35 cellular contexts compared by ENCODE assay signal in the genomic region with DNA sequence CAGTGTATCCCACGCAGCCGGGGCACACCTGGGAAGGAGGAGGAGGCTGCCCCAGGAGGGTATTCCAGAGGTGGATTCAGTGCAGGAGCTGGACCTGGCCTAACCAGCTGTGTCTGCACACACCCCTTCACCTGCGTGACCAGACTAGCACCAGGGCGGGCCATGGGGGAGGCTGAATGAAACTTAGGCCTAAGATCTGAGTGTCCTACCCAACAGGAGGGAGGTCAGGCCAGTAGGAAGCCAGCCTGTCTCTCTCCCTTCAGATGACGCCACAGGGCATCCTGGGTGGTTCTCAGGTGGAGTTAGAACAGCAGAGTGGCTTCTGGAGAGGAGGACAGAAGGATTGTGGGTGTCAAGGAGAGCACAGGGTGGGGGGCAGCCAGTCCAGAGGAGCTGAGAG. TPM values are rescaled to one million over a fixed set of nuclear protein-coding genes. Genes with fewer than 3 reads are reported as not detected.
DNase-seq lines count a peak whose midpoint lies in the region; ATAC-seq, FAIRE-seq and TF ChIP-seq lines count a peak whose summit lies in the region.
"Had no signal": no experiment of that assay in that cellular context is flagged by ENCODE, and none has a peak within 500 bp of the region (broad histone marks: within the 10 kb centered on the region; RNA-seq: fewer than 3 reads in every experiment).

No MANE protein-coding gene starts in this region.

- H2AFZ ChIP-seq in HepG2 (ENCODE audit: low read length) (no peak overlapping the region), keratinocyte (ENCODE audit: control insufficient read depth, low read length) (peak overlapping the region; percentile 53), trophoblast cell (ENCODE audit: insufficient read depth, low read length, poor library complexity) (no peak overlapping the region)

- FAIRE-seq in HepG2 (lab: Jason Lieb, UNC) (no peak), keratinocyte (lab: Jason Lieb, UNC) (peak; percentile 46)
- FAIRE-seq: islet of Langerhans had no signal

- H4K91ac ChIP-seq in trophoblast cell (ENCODE audit: low read depth, low read length) = peak overlapping the region; percentile 55

- no peak overlapping the region for H3K18ac ChIP-seq in trophoblast cell (ENCODE audit: low read length)

- POLR2A ChIA-PET in HepG2 (lab: Yijun Ruan, JAX) = interaction anchor here (0.9 to 4.3 kb wide), 4 partner anchors 16 to 57 kb away, joined by 3 to 23 read pairs (median 10); no protein-coding TSS in a partner anchor

- H2BK12ac ChIP-seq in trophoblast cell (ENCODE audit: low read length) = peak overlapping the region; percentile 10

- peak overlapping the region; percentile 6 for H2BK5ac ChIP-seq in trophoblast cell (ENCODE audit: low read depth, low read length, poor library complexity)

- peak overlapping the region; percentile 10 for H4K8ac ChIP-seq in trophoblast cell (ENCODE audit: low read depth, low read length)

- H3K4ac ChIP-seq in trophoblast cell (ENCODE audit: low read depth, low read length) = no peak overlapping the region

- H3K79me1 ChIP-seq in trophoblast cell (ENCODE audit: low read length) = peaks cover 21% of the 10 kb centered on the region

- H3K9me3 ChIP-seq in HepG2 (ENCODE audit: low read length) (no peaks in the 10 kb centered on the region), right lobe of liver (no peaks in the 10 kb centered on the region), keratinocyte (ENCODE audit: control insufficient read depth, low read depth, low read length) (no peaks in the 10 kb centered on the region), trophoblast cell (ENCODE audit: insufficient read depth, low read depth, low read length) (no peaks in the 10 kb centered on the region)
- H3K9me3 ChIP-seq: thyroid gland had no signal

- H2BK120ac ChIP-seq in trophoblast cell (ENCODE audit: insufficient read depth, low read length, poor library complexity) = peak overlapping the region; percentile 3

- TF ChIP-seq EP300 in HepG2 (IDR thresholded peaks at IDR 0.05; ENCODE audit: low read depth in 2 of 2, low read length in 2 of 2) (no peak), HepG2 (CRISPR knock-in tag; IDR thresholded peaks at IDR 0.05; ENCODE audit: borderline replicate concordance) (no peak)

- intact Hi-C loops in HepG2 (cut with micrococcal nuclease; ENCODE audit: unreplicated experiment) = no loop called here
- intact Hi-C loops in right lobe of liver (cut with DNase I) = no loop called here
- intact Hi-C loops in lower leg skin (cut with DNase I; ENCODE audit: low total_unique reads) = no loop called here

- DNase-seq in HepG2 (ENCODE audit: low spot score) (no peak), right lobe of liver (no peak), keratinocyte (ENCODE audit: low read depth, low spot score) (no peak), trophoblast cell (no peak), foreskin fibroblast (no peak), AG08396 (ENCODE audit: low spot score) (no peak), lower leg skin (ENCODE audit: low spot score in 2 of 2) (no peak)
- DNase-seq: activated CD4-positive, alpha-beta memory T cell treated with anti-CD3 and anti-CD28 coated beads, Interleukin-2, amount 10 ng/mL, durations not matched to agents 7 days and 5 days; activated CD8-positive, alpha-beta memory T cell treated with anti-CD3 and anti-CD28 coated beads, Interleukin-2, amount 50 U/mL, for 4 hours; activated naive CD4-positive, alpha-beta T cell treated with anti-CD3 and anti-CD28 coated beads for 36 hours; amniotic stem cell; brain microvascular endothelial cell; HFFc6; IMR-90; left ventricle myocardium superior; natural killer cell; NCI-H1436 treated with DMSO at 0.1 percent for 48 hours; NCI-H2081 treated with DMSO at 0.1 percent for 48 hours; NCI-H226; posterior cingulate gyrus; SHP77 treated with DMSO at 0.1 percent for 48 hours; stimulated activated CD4-positive, alpha-beta T cell treated with anti-CD3 and anti-CD28 coated beads, Interleukin-12 subunit alpha, Interleukin-12 subunit beta, amount 100 ng/mL, for 4 hours; stimulated activated CD4-positive, alpha-beta T cell treated with anti-CD3 and anti-CD28 coated beads, Interleukin-2, amount 100 ng/mL, for 48 hours; stimulated activated naive CD8-positive, alpha-beta T cell treated with anti-CD3 and anti-CD28 coated beads, Interleukin-15, amount 100 ng/mL, for 72 hours had no signal

- H3K9ac ChIP-seq in HepG2 (ENCODE audit: insufficient read depth, low read depth, low read length) = peak overlapping the region; percentile 58
- H3K9ac ChIP-seq in keratinocyte (ENCODE audit: control insufficient read depth, extremely low read depth, insufficient read depth, low read length) = peak overlapping the region; percentile 19
- no peak overlapping the region for H3K9ac ChIP-seq in trophoblast cell (ENCODE audit: low read length)

- H3K23ac ChIP-seq in trophoblast cell (ENCODE audit: low read length) = no peak overlapping the region

- H3K36me3 ChIP-seq in HepG2 (replicated peaks in 1 of 2; ENCODE audit: control insufficient read depth in 1 of 2, insufficient read depth in 2 of 2, low read length in 2 of 2) (no peaks in the 10 kb centered on the region), right lobe of liver (no peaks in the 10 kb centered on the region), keratinocyte (ENCODE audit: control insufficient read depth in 2 of 2, extremely low read depth in 1 of 2, insufficient read depth in 2 of 2, low read length in 2 of 2) (no peaks in the 10 kb centered on the region), trophoblast cell (ENCODE audit: control insufficient read depth in 1 of 2, insufficient read depth in 2 of 2, low read length in 2 of 2) (no peaks in the 10 kb centered on the region)
- H3K36me3 ChIP-seq: brain microvascular endothelial cell, thyroid gland had no signal

- peaks cover 78% of the 10 kb centered on the region for H3K4me1 ChIP-seq in HepG2 (ENCODE audit: insufficient read depth, low read length)
- peaks cover 0 to 11% (median 0%) of the 10 kb centered on the region in 4 donors for H3K4me1 ChIP-seq in right lobe of liver
- peaks cover 38% of the 10 kb centered on the region for H3K4me1 ChIP-seq in keratinocyte (ENCODE audit: control insufficient read depth, extremely low read depth, insufficient read depth, low read length)
- H3K4me1 ChIP-seq in trophoblast cell (ENCODE audit: control insufficient read depth in 1 of 2, insufficient read depth in 2 of 2, low read length in 2 of 2) = peaks cover 29 to 42% of the 10 kb centered on the region in 2 experiments

- TF ChIP-seq POLR2A in HepG2 (IDR thresholded peaks at IDR 0.05; ENCODE audit: insufficient read depth in 1 of 2, low read depth in 2 of 2, low read length in 2 of 2) = no peak
- no peak for TF ChIP-seq POLR2A in right lobe of liver (IDR thresholded peaks at IDR 0.05)
- TF ChIP-seq POLR2A in lower leg skin (IDR thresholded peaks at IDR 0.05) = no peak

- peak overlapping the region; percentile 25 for H2AK5ac ChIP-seq in trophoblast cell (ENCODE audit: low read length)

- dilution Hi-C loops in keratinocyte (cut with MboI; ENCODE audit: extremely low pct_ligation_motif_present, low sequenced_read_pairs) = no loop called here

- ATAC-seq in HepG2 (no peak), right lobe of liver (no peak), GM21786 (IDR thresholded peaks at IDR 0.05; ENCODE audit: unreplicated experiment) (no peak)
- ATAC-seq: left ventricle myocardium superior; natural killer cell; Panc1; stimulated activated naive CD8-positive, alpha-beta T cell treated with anti-CD3 and anti-CD28 coated beads, Interleukin-15, amount 100 ng/mL, for 72 hours had no signal

- no peaks in the 10 kb centered on the region for H3K9me1 ChIP-seq in keratinocyte (ENCODE audit: control insufficient read depth, extremely low read depth, insufficient read depth, low read length)

- TF ChIP-seq CTCF in HepG2 (CRISPR knock-in tag; IDR thresholded peaks at IDR 0.05) = no peak
- no peak for TF ChIP-seq CTCF in right lobe of liver (IDR thresholded peaks at IDR 0.05)
- TF ChIP-seq CTCF in keratinocyte (optimal IDR thresholded peaks at IDR 0.05 in 1 of 3, IDR thresholded peaks at IDR 0.05 in 1 of 3, conservative IDR thresholded peaks at IDR 0.05 in 1 of 3; ENCODE audit: extremely low read depth in 1 of 3, insufficient read depth in 2 of 3, low read length in 3 of 3) = no peak
- no peak for TF ChIP-seq CTCF in foreskin fibroblast (IDR thresholded peaks at IDR 0.05; ENCODE audit: low read depth, low read length)
- no peak for TF ChIP-seq CTCF in lower leg skin (IDR thresholded peaks at IDR 0.05)

- H3K27me3 ChIP-seq in HepG2 (ENCODE audit: control insufficient read depth in 1 of 2, insufficient read depth in 2 of 2, low read length in 2 of 2) = peaks cover 0 to 15% of the 10 kb centered on the region in 2 experiments; a peak in 2 of 5 replicates
- no peaks in the 10 kb centered on the region for H3K27me3 ChIP-seq in right lobe of liver
- no peaks in the 10 kb centered on the region for H3K27me3 ChIP-seq in keratinocyte (ENCODE audit: control insufficient read depth, extremely low read depth, insufficient read depth, low read length)
- H3K27me3 ChIP-seq in trophoblast cell (ENCODE audit: insufficient read depth, low read length) = no peaks in the 10 kb centered on the region
- H3K27me3 ChIP-seq: thyroid gland had no signal

- peak overlapping the region; percentile 93 for H3K4me2 ChIP-seq in HepG2 (ENCODE audit: low read depth, low read length)
- H3K4me2 ChIP-seq in keratinocyte (ENCODE audit: control insufficient read depth, extremely low read depth, insufficient read depth, low read depth, low read length) = peak overlapping the region; percentile 59
- no peak overlapping the region for H3K4me2 ChIP-seq in trophoblast cell (ENCODE audit: low read length)

- H3K4me3 ChIP-seq in HepG2 (replicated peaks in 1 of 3; ENCODE audit: insufficient read depth in 1 of 3, low read depth in 2 of 3, low read length in 3 of 3) (peak overlapping the region in 1 of 3 experiments; percentile 60; a peak in 2 of 6 replicates), right lobe of liver (no peak overlapping the region), keratinocyte (ENCODE audit: control insufficient read depth in 2 of 3, extremely low read depth in 1 of 3, insufficient read depth in 2 of 3, low read depth in 1 of 3, low read length in 3 of 3) (peak overlapping the region in 1 of 3 experiments; percentile 17), trophoblast cell (ENCODE audit: low read depth, low read length) (no peak overlapping the region), foreskin fibroblast (ENCODE audit: low read depth in 1 of 2, low read length in 2 of 2) (no peak overlapping the region), lower leg skin (ENCODE audit: low read depth, poor library complexity, severe bottlenecking) (no peak overlapping the region)
- H3K4me3 ChIP-seq: thyroid gland had no signal

- CTCF ChIA-PET in HepG2 (lab: Yijun Ruan, JAX; ENCODE audit: low intra/inter-chr PET ratio, low total read pairs) = no interaction called here

- no peak for TF ChIP-seq RAD21 in HepG2 (CRISPR knock-in tag; IDR thresholded peaks at IDR 0.05)

- H3K79me2 ChIP-seq in HepG2 (ENCODE audit: insufficient read depth, low read length) (peaks cover 7% of the 10 kb centered on the region), keratinocyte (ENCODE audit: control insufficient read depth, insufficient read depth, low read length) (peaks cover 18% of the 10 kb centered on the region), trophoblast cell (ENCODE audit: control insufficient read depth, insufficient read depth, low read length, poor library complexity) (peaks cover 7% of the 10 kb centered on the region)

- in situ Hi-C loops in HepG2 (cut with HindIII; ENCODE audit: extremely low pct_ligation_motif_present, low pct_unique_long_range_greater_than_20kb) = no loop called here

- H4K20me1 ChIP-seq in HepG2 (ENCODE audit: insufficient read depth, low read length) = no peaks in the 10 kb centered on the region
- H4K20me1 ChIP-seq in keratinocyte (ENCODE audit: control insufficient read depth, extremely low read depth, insufficient read depth, low read length) = no peaks in the 10 kb centered on the region

- H3K14ac ChIP-seq in trophoblast cell (ENCODE audit: low read length) = peak overlapping the region; percentile 31

- BruUV-seq in HepG2 (replicated peaks; lab: Mats Ljungman, UMichigan) = no TSS peak

- no peak overlapping the region for H4K12ac ChIP-seq in trophoblast cell (ENCODE audit: low read depth, low read length)

- 29% methylated on average over 3 of the region's 5 CpGs for WGBS in HepG2 (ENCODE audit: low lambda C conversion rate)
- 100% methylated on average over 1 of the region's 5 CpGs for WGBS in right lobe of liver (ENCODE audit: insufficient coverage, low coverage, low lambda C conversion rate, missing lambda C conversion rate)
- no CpG with 5 or more reads among the region's 5 CpGs for WGBS in trophoblast cell (ENCODE audit: extremely low coverage, insufficient coverage, insufficient read length)
- WGBS in lower leg skin, 2 donors = 47 to 72% methylated on average over 3 to 4 of the region's 5 CpGs

- H3K27ac ChIP-seq in HepG2 (ENCODE audit: extremely low read length, insufficient read depth, low read length) (peak overlapping the region; percentile 69), right lobe of liver (no peak overlapping the region), keratinocyte (ENCODE audit: control insufficient read depth, insufficient read depth, low read length) (peak overlapping the region; percentile 25), trophoblast cell (ENCODE audit: low read depth, low read length) (peak overlapping the region; percentile 42)
- H3K27ac ChIP-seq: 22Rv1, brain microvascular endothelial cell had no signal

RNA-seq across cellular contexts. Expression of gene SEMA3F, which starts 3.4 kb away (rescaled TPM):
- total RNA-seq in HepG2 (2016; rRNA removed; fragmentation: Illumina TruSeq; extraction: Trizol) (3.6 and 7.6 TPM in 2 replicates), right lobe of liver (1 to 10 TPM; 1.2 to 5.9 (median 4.2) TPM), lower leg skin (100 to 1,000 TPM; 106 to 151 (median 120) TPM)
- 1.5 and 1.7 TPM in 2 replicates for total RNA-seq in HepG2 (2016; cell fraction: cytosol; rRNA removed; fragmentation: Illumina TruSeq; extraction: Trizol; ENCODE audit: low read depth)
- 3.6 and 8.8 TPM in 2 replicates for total RNA-seq in HepG2 (2016; cell fraction: insoluble cytoplasmic fraction; rRNA removed; fragmentation: Illumina TruSeq; extraction: Trizol)
- 4.9 and 5.4 TPM in 2 replicates for total RNA-seq in HepG2 (2016; cell fraction: membrane; rRNA removed; fragmentation: Illumina TruSeq; extraction: Trizol)
- total RNA-seq in HepG2 (2016; cell fraction: nucleus; rRNA removed; fragmentation: Illumina TruSeq; extraction: Trizol) = 8.8 and 9.1 TPM in 2 replicates
- polyA plus RNA-seq in HepG2 (2011; rRNA removed) (14.8 and 17.2 TPM in 2 replicates), keratinocyte (72.8 to 115 TPM (median 102 TPM) in 3 replicates)
- polyA plus RNA-seq in HepG2 (2011; cell fraction: cytosol; rRNA removed) = 13.5 and 13.7 TPM in 2 replicates
- 22.1 and 33.2 TPM in 2 replicates for polyA plus RNA-seq in HepG2 (2011; cell fraction: nucleus; rRNA removed)
- 9.5 and 12.9 TPM in 2 replicates for polyA plus RNA-seq in HepG2 (2012)
- polyA plus RNA-seq in HepG2 (2016; cell fraction: cytosol; fragmentation: Illumina TruSeq; extraction: Trizol; ENCODE audit: low read depth) = 2.0 and 2.5 TPM in 2 replicates
- 6.6 and 7.1 TPM in 2 replicates for polyA plus RNA-seq in HepG2 (2016; cell fraction: insoluble cytoplasmic fraction; fragmentation: Illumina TruSeq; extraction: Trizol; ENCODE audit: low read depth)
- 5.8 and 6.2 TPM in 2 replicates for polyA plus RNA-seq in HepG2 (2016; cell fraction: membrane; fragmentation: Illumina TruSeq; extraction: Trizol; ENCODE audit: low read depth)
- 22.2 and 24.9 TPM in 2 replicates for polyA plus RNA-seq in HepG2 (2016; cell fraction: nucleus; fragmentation: Illumina TruSeq; extraction: Trizol; ENCODE audit: insufficient read depth, low read depth)
- polyA minus RNA-seq in HepG2 (2011; rRNA and poly(A)+ RNA removed; ENCODE audit: low replicate concordance) = 63.3 and 65.7 TPM in 2 replicates
- 14.4 and 15.7 TPM in 2 replicates for polyA minus RNA-seq in HepG2 (2011; cell fraction: cytosol; rRNA and poly(A)+ RNA removed)
- polyA minus RNA-seq in HepG2 (2011; cell fraction: nucleus; rRNA and poly(A)+ RNA removed) = 7.2 and 9.3 TPM in 2 replicates
- 60.9 TPM for polyA plus RNA-seq in keratinocyte (2011; ENCODE audit: low read depth)
- 49.7 and 82.2 TPM in 2 replicates for polyA plus RNA-seq in keratinocyte (2011; cell fraction: cytosol; rRNA removed)
- polyA plus RNA-seq in keratinocyte (2011; cell fraction: nucleus; rRNA removed) = 173 and 208 TPM in 2 replicates
- 94.6 and 131 TPM in 2 replicates for polyA plus RNA-seq in keratinocyte (2012; ENCODE audit: low replicate concordance)
- polyA minus RNA-seq in keratinocyte = 197 to 339 TPM (median 220 TPM) in 3 replicates
- 180 TPM for polyA minus RNA-seq in keratinocyte (2011; cell fraction: cytosol; rRNA and poly(A)+ RNA removed)
- polyA minus RNA-seq in keratinocyte (2011; cell fraction: nucleus; rRNA and poly(A)+ RNA removed) = 209 and 249 TPM in 2 replicates
- 16.3 and 18.1 TPM in 2 replicates for polyA plus RNA-seq in trophoblast cell (2013)
- total RNA-seq: activated naive CD4-positive, alpha-beta T cell treated with anti-CD3 and anti-CD28 coated beads for 36 hours had no signal

RNA-seq across cellular contexts. Expression of gene GNAT1, which starts 39.7 kb away (rescaled TPM):
- total RNA-seq in HepG2 (2016; rRNA removed; fragmentation: Illumina TruSeq; extraction: Trizol) (0.15 TPM in 1 of 2 replicates, not detected in the other), right lobe of liver (under 1 TPM in 1 of 6 experiments, not detected in 5; 0.07 TPM), lower leg skin (not detected)
- total RNA-seq in HepG2 (2016; cell fraction: cytosol; rRNA removed; fragmentation: Illumina TruSeq; extraction: Trizol; ENCODE audit: low read depth) = 1.8 and 2.0 TPM in 2 replicates
- 0.09 and 0.28 TPM in 2 replicates for total RNA-seq in HepG2 (2016; cell fraction: insoluble cytoplasmic fraction; rRNA removed; fragmentation: Illumina TruSeq; extraction: Trizol)
- total RNA-seq in HepG2 (2016; cell fraction: membrane; rRNA removed; fragmentation: Illumina TruSeq; extraction: Trizol) = 0.87 and 1.1 TPM in 2 replicates
- total RNA-seq in HepG2 (2016; cell fraction: nucleus; rRNA removed; fragmentation: Illumina TruSeq; extraction: Trizol) = 0.25 and 0.44 TPM in 2 replicates
- polyA plus RNA-seq in HepG2 (2011; rRNA removed) (0.03 TPM in 1 of 2 replicates, not detected in the other), keratinocyte (0.05 to 0.12 TPM in 2 of 3 replicates, not detected in the other)
- not detected in 2 replicates for polyA plus RNA-seq in HepG2 (2011; cell fraction: cytosol; rRNA removed)
- polyA plus RNA-seq in HepG2 (2011; cell fraction: nucleus; rRNA removed) = 0.14 and 0.33 TPM in 2 replicates
- polyA plus RNA-seq in HepG2 (2012) = 0.08 TPM in 1 of 2 replicates, not detected in the other
- not detected in 2 replicates for polyA plus RNA-seq in HepG2 (2016; cell fraction: cytosol; fragmentation: Illumina TruSeq; extraction: Trizol; ENCODE audit: low read depth)
- polyA plus RNA-seq in HepG2 (2016; cell fraction: insoluble cytoplasmic fraction; fragmentation: Illumina TruSeq; extraction: Trizol; ENCODE audit: low read depth) = not detected in 2 replicates
- polyA plus RNA-seq in HepG2 (2016; cell fraction: membrane; fragmentation: Illumina TruSeq; extraction: Trizol; ENCODE audit: low read depth) = not detected in 2 replicates
- polyA plus RNA-seq in HepG2 (2016; cell fraction: nucleus; fragmentation: Illumina TruSeq; extraction: Trizol; ENCODE audit: insufficient read depth, low read depth) = 0.31 TPM in 1 of 2 replicates, not detected in the other
- 0.47 and 2.3 TPM in 2 replicates for polyA minus RNA-seq in HepG2 (2011; rRNA and poly(A)+ RNA removed; ENCODE audit: low replicate concordance)
- polyA minus RNA-seq in HepG2 (2011; cell fraction: cytosol; rRNA and poly(A)+ RNA removed) = 0.26 TPM in 1 of 2 replicates, not detected in the other
- 1.2 and 1.5 TPM in 2 replicates for polyA minus RNA-seq in HepG2 (2011; cell fraction: nucleus; rRNA and poly(A)+ RNA removed)
- polyA plus RNA-seq in keratinocyte (2011; ENCODE audit: low read depth) = not detected
- polyA plus RNA-seq in keratinocyte (2011; cell fraction: cytosol; rRNA removed) = not detected in 2 replicates
- 0.40 and 0.56 TPM in 2 replicates for polyA plus RNA-seq in keratinocyte (2011; cell fraction: nucleus; rRNA removed)
- polyA plus RNA-seq in keratinocyte (2012; ENCODE audit: low replicate concordance) = not detected in 2 replicates
- 0.13 to 0.86 TPM in 2 of 3 replicates, not detected in the other for polyA minus RNA-seq in keratinocyte
- not detected for polyA minus RNA-seq in keratinocyte (2011; cell fraction: cytosol; rRNA and poly(A)+ RNA removed)
- polyA minus RNA-seq in keratinocyte (2011; cell fraction: nucleus; rRNA and poly(A)+ RNA removed) = 0.32 and 0.47 TPM in 2 replicates
- polyA plus RNA-seq in trophoblast cell (2013) = not detected in 2 replicates
- total RNA-seq: activated CD4-positive, alpha-beta memory T cell treated with anti-CD3 and anti-CD28 coated beads, Interleukin-2, amount 10 ng/mL, durations not matched to agents 7 days and 5 days; activated naive CD4-positive, alpha-beta T cell treated with anti-CD3 and anti-CD28 coated beads for 36 hours; activated T-helper 1 cell treated with anti-CD3 and anti-CD28 coated beads, Interleukin-12 subunit alpha, Interleukin-12 subunit beta, Interleukin-2, Interleukin-4 antibody, amounts not matched to agents 30 ng/mL and 10 ng/mL and 1 ng/mL, durations not matched to agents 14 hours and 24 hours and 36 hours; G401; glomerular endothelial cell; HFFc6; IMR-90; left ventricle myocardium superior; LHCN-M2; mononuclear cell; natural killer cell; T-helper 2 cell treated with Interferon-gamma antibody and Interleukin-4, amounts not matched to agents 100 ng/mL and 5 ng/mL, for 36 hours; thyroid gland had no signal
- polyA plus RNA-seq: IMR-90 had no signal

RNA-seq across cellular contexts. Expression of gene SLC38A3, which starts 53.3 kb away (rescaled TPM):
- total RNA-seq in HepG2 (2016; rRNA removed; fragmentation: Illumina TruSeq; extraction: Trizol) (14.3 and 29.8 TPM in 2 replicates), right lobe of liver (100 to 1,000 TPM in 4 of 6 experiments, 10 to 100 TPM in 2; 77.7 to 311 (median 190) TPM), lower leg skin (under 1 TPM in 1 of 4 donors, not detected in 3; 0.62 TPM)
- 9.4 and 12.0 TPM in 2 replicates for total RNA-seq in HepG2 (2016; cell fraction: cytosol; rRNA removed; fragmentation: Illumina TruSeq; extraction: Trizol; ENCODE audit: low read depth)
- 14.3 and 31.3 TPM in 2 replicates for total RNA-seq in HepG2 (2016; cell fraction: insoluble cytoplasmic fraction; rRNA removed; fragmentation: Illumina TruSeq; extraction: Trizol)
- total RNA-seq in HepG2 (2016; cell fraction: membrane; rRNA removed; fragmentation: Illumina TruSeq; extraction: Trizol) = 13.7 and 15.1 TPM in 2 replicates
- 51.2 and 60.9 TPM in 2 replicates for total RNA-seq in HepG2 (2016; cell fraction: nucleus; rRNA removed; fragmentation: Illumina TruSeq; extraction: Trizol)
- polyA plus RNA-seq in HepG2 (2011; rRNA removed) (164 and 247 TPM in 2 replicates), keratinocyte (not detected in 3 replicates)
- 69.6 and 77.8 TPM in 2 replicates for polyA plus RNA-seq in HepG2 (2011; cell fraction: cytosol; rRNA removed)
- 645 and 755 TPM in 2 replicates for polyA plus RNA-seq in HepG2 (2011; cell fraction: nucleus; rRNA removed)
- polyA plus RNA-seq in HepG2 (2012) = 101 and 126 TPM in 2 replicates
- polyA plus RNA-seq in HepG2 (2016; cell fraction: cytosol; fragmentation: Illumina TruSeq; extraction: Trizol; ENCODE audit: low read depth) = 7.3 and 7.5 TPM in 2 replicates
- polyA plus RNA-seq in HepG2 (2016; cell fraction: insoluble cytoplasmic fraction; fragmentation: Illumina TruSeq; extraction: Trizol; ENCODE audit: low read depth) = 17.2 and 22.9 TPM in 2 replicates
- 12.8 and 13.7 TPM in 2 replicates for polyA plus RNA-seq in HepG2 (2016; cell fraction: membrane; fragmentation: Illumina TruSeq; extraction: Trizol; ENCODE audit: low read depth)
- 146 and 148 TPM in 2 replicates for polyA plus RNA-seq in HepG2 (2016; cell fraction: nucleus; fragmentation: Illumina TruSeq; extraction: Trizol; ENCODE audit: insufficient read depth, low read depth)
- polyA minus RNA-seq in HepG2 (2011; rRNA and poly(A)+ RNA removed; ENCODE audit: low replicate concordance) = 0.14 and 257 TPM in 2 replicates
- polyA minus RNA-seq in HepG2 (2011; cell fraction: cytosol; rRNA and poly(A)+ RNA removed) = 61.1 and 83.0 TPM in 2 replicates
- polyA minus RNA-seq in HepG2 (2011; cell fraction: nucleus; rRNA and poly(A)+ RNA removed) = 113 and 140 TPM in 2 replicates
- 0.22 TPM for polyA plus RNA-seq in keratinocyte (2011; ENCODE audit: low read depth)
- 0.02 and 0.12 TPM in 2 replicates for polyA plus RNA-seq in keratinocyte (2011; cell fraction: cytosol; rRNA removed)
- polyA plus RNA-seq in keratinocyte (2011; cell fraction: nucleus; rRNA removed) = 0.12 and 0.36 TPM in 2 replicates
- 0.39 TPM in 1 of 2 replicates, not detected in the other for polyA plus RNA-seq in keratinocyte (2012; ENCODE audit: low replicate concordance)
- polyA minus RNA-seq in keratinocyte = not detected in 3 replicates
- not detected for polyA minus RNA-seq in keratinocyte (2011; cell fraction: cytosol; rRNA and poly(A)+ RNA removed)
- polyA minus RNA-seq in keratinocyte (2011; cell fraction: nucleus; rRNA and poly(A)+ RNA removed) = 0.32 TPM in 1 of 2 replicates, not detected in the other
- polyA plus RNA-seq in trophoblast cell (2013) = 85.8 and 92.3 TPM in 2 replicates
- total RNA-seq: activated CD4-positive, alpha-beta memory T cell treated with anti-CD3 and anti-CD28 coated beads, Interleukin-2, amount 10 ng/mL, durations not matched to agents 7 days and 5 days; activated naive CD4-positive, alpha-beta T cell treated with anti-CD3 and anti-CD28 coated beads for 36 hours; activated T-helper 1 cell treated with anti-CD3 and anti-CD28 coated beads, Interleukin-12 subunit alpha, Interleukin-12 subunit beta, Interleukin-2, Interleukin-4 antibody, amounts not matched to agents 30 ng/mL and 10 ng/mL and 1 ng/mL, durations not matched to agents 14 hours and 24 hours and 36 hours; glomerular endothelial cell; mononuclear cell; T-helper 2 cell treated with Interferon-gamma antibody and Interleukin-4, amounts not matched to agents 100 ng/mL and 5 ng/mL, for 36 hours had no signal

Comparison
In these comparisons a context has a peak if more than half of its experiments do, and no peak if none do; other contexts are left out.
1. H3K27ac ChIP-seq: peak in HepG2 (single experiment), keratinocyte (single experiment) and trophoblast cell (single experiment); none in right lobe of liver (0 of 3).
2. RNA of gene SEMA3F, which starts 3.4 kb away (total RNA-seq): 106 to 151 TPM in lower leg skin; 1.5 to 9.1 TPM in HepG2 and 1.2 to 5.9 TPM in right lobe of liver; every median in the first group is over 10 times any median in the second.
3. RNA of gene SLC38A3, which starts 53.3 kb away (total RNA-seq): 77.7 to 311 TPM in right lobe of liver and 9.4 to 60.9 TPM in HepG2; 0.62 TPM in lower leg skin; every median in the first group is over 4 times any median in the second.